In the genomic region with DNA sequence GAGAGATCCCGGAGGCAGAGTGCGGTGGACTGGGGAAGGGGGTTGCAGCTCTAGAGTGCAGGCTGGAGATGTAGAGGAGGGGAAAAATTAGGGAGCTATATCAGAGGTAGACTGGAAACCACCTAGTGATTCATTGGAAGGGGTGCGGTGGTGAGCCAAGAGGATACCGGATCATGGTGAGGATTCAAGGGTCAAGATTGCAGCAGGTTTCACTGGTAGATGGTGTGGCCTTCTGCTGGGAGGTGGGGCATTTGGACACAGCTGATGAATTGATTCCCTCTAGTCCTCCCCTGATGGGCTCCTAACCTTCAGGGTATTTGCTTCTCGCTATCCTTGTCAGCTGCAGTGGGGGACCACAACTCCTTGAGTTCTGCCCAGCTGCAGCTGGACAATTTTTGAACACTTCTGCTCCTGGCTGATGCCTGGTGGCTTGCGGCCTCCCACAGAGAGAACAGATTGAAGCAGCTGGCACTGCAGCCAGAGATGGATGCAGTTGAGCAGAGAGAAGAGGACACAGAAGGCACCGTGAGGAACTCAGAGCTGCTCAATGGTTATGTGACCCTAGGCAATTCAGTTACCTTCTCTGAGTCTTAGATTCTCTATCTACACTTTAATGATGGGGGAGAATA, we compare ENCODE assay signal across 21 cellular contexts.
DNase-seq lines count a peak whose midpoint lies in the region; ATAC-seq and TF ChIP-seq lines count a peak whose summit lies in the region.
"Had no signal": no experiment of that assay in that cellular context is flagged by ENCODE, and none has a peak within 500 bp of the region (broad histone marks: within the 10 kb centered on the region; RNA-seq: fewer than 3 reads in every experiment).

No MANE protein-coding gene starts in this region.

- CTCF ChIA-PET in CD8-positive, alpha-beta memory T cell (lab: Charles Lee): interaction anchor here (1.1 kb wide), 1 partner anchor 27 kb away, joined by 3 read pairs; no protein-coding TSS in a partner anchor

- no peak for DNase-seq in activated naive CD4-positive, alpha-beta T cell treated with anti-CD3 and anti-CD28 coated beads, Interleukin-2, amount 50 U/mL, for 72 hours (ENCODE audit: low spot score in 2 of 2)
- DNase-seq in activated naive CD4-positive, alpha-beta T cell (lab: John Stamatoyannopoulos, UW): no peak
- DNase-seq in NCI-H524 treated with DMSO at 0.1 percent for 48 hours (lab: John Stamatoyannopoulos, UW) (peak; percentile 90), kidney tubule cell (ENCODE audit: low spot score) (peak; percentile 56), HuH-7 (ENCODE audit: low spot score) (no peak), mucosa of descending colon (no peak)
- DNase-seq in stimulated activated effector memory CD8-positive, alpha-beta T cell treated with anti-CD3 and anti-CD28 coated beads, Interleukin-12 subunit alpha, Interleukin-12 subunit beta, amount 100 ng/mL, for 72 hours (ENCODE audit: low spot score in 2 of 2): no peak
- no peak for DNase-seq in CD8-positive, alpha-beta memory T cell
- DNase-seq: activated CD8-positive, alpha-beta memory T cell treated with anti-CD3 and anti-CD28 coated beads, Interleukin-2, amount 10 ng/mL, durations not matched to agents 7 days and 5 days; activated gamma-delta T cell treated with Interleukin-2 at 50 U/mL for 16 hours; cortex of kidney; heart left ventricle; KBM-7; NCI-H146; pancreas; SHP77 had no signal

- no peak for ATAC-seq in activated naive CD4-positive, alpha-beta T cell treated with anti-CD3 and anti-CD28 coated beads, Interleukin-2, amount 50 U/mL, for 72 hours
- ATAC-seq in stimulated activated effector memory CD8-positive, alpha-beta T cell treated with anti-CD3 and anti-CD28 coated beads, Interleukin-12 subunit alpha, Interleukin-12 subunit beta, amount 100 ng/mL, for 72 hours: no peak
- no peak for ATAC-seq in mucosa of descending colon
- ATAC-seq: activated CD4-positive, CD25-positive, alpha-beta regulatory T cell treated with anti-CD3 and anti-CD28 coated beads, Interleukin-2, amount 50 U/mL, for 24 hours; activated CD8-positive, alpha-beta memory T cell treated with anti-CD3 and anti-CD28 coated beads, Interleukin-2, amount 10 ng/mL, durations not matched to agents 7 days and 5 days; esophagus mucosa; heart left ventricle; pancreas; stimulated activated memory B cell treated with anti-CD40 and anti-IgM and Interleukin-4, amounts not matched to agents 10 μg/mL and 1 μg/mL and 100 μg/mL, for 72 hours had no signal

- H3K27me3 Mint-ChIP-seq in CD8-positive, alpha-beta memory T cell: peaks cover 15 to 36% of the 10 kb centered on the region in 2 donors
- H3K27me3 Mint-ChIP-seq: activated CD8-positive, alpha-beta memory T cell treated with anti-CD3 and anti-CD28 coated beads, Interleukin-2, amount 10 ng/mL, durations not matched to agents 7 days and 5 days had no signal

- H3K4me3 Mint-ChIP-seq in stimulated activated effector memory CD8-positive, alpha-beta T cell treated with anti-CD3 and anti-CD28 coated beads, Interleukin-12 subunit alpha, Interleukin-12 subunit beta, amount 100 ng/mL, for 72 hours: no peak overlapping the region
- no peak overlapping the region for H3K4me3 Mint-ChIP-seq in CD8-positive, alpha-beta memory T cell
- H3K4me3 Mint-ChIP-seq: activated CD8-positive, alpha-beta memory T cell treated with anti-CD3 and anti-CD28 coated beads, Interleukin-2, amount 10 ng/mL, durations not matched to agents 7 days and 5 days; stimulated activated memory B cell treated with anti-CD40 and anti-IgM and Interleukin-4, amounts not matched to agents 10 μg/mL and 1 μg/mL and 100 μg/mL, for 72 hours had no signal

- H3K27me3 ChIP-seq in CD8-positive, alpha-beta memory T cell (ENCODE audit: insufficient read depth, low read length, poor library complexity, severe bottlenecking): no peaks in the 10 kb centered on the region
- H3K27me3 ChIP-seq: ascending aorta, heart left ventricle, pancreas had no signal

- H3K36me3 Mint-ChIP-seq in activated naive CD4-positive, alpha-beta T cell treated with anti-CD3 and anti-CD28 coated beads, Interleukin-2, amount 50 U/mL, for 72 hours: peaks cover 0 to 14% of the 10 kb centered on the region in 2 donors
- H3K36me3 Mint-ChIP-seq in stimulated activated effector memory CD8-positive, alpha-beta T cell treated with anti-CD3 and anti-CD28 coated beads, Interleukin-12 subunit alpha, Interleukin-12 subunit beta, amount 100 ng/mL, for 72 hours: no peaks in the 10 kb centered on the region
- H3K36me3 Mint-ChIP-seq in CD8-positive, alpha-beta memory T cell: peaks cover 0 to 5% (median 0%) of the 10 kb centered on the region in 3 donors
- H3K36me3 Mint-ChIP-seq: activated CD8-positive, alpha-beta memory T cell treated with anti-CD3 and anti-CD28 coated beads, Interleukin-2, amount 10 ng/mL, durations not matched to agents 7 days and 5 days; stimulated activated memory B cell treated with anti-CD40 and anti-IgM and Interleukin-4, amounts not matched to agents 10 μg/mL and 1 μg/mL and 100 μg/mL, for 72 hours had no signal

- peaks cover 9% of the 10 kb centered on the region for H3K4me1 Mint-ChIP-seq in stimulated activated effector memory CD8-positive, alpha-beta T cell treated with anti-CD3 and anti-CD28 coated beads, Interleukin-12 subunit alpha, Interleukin-12 subunit beta, amount 100 ng/mL, for 72 hours
- H3K4me1 Mint-ChIP-seq in CD8-positive, alpha-beta memory T cell: peaks cover 0 to 7% (median 0%) of the 10 kb centered on the region in 3 donors

- TF ChIP-seq CTCF in mucosa of descending colon (IDR thresholded peaks at IDR 0.05): no peak

- H3K36me3 ChIP-seq in mucosa of descending colon (ENCODE audit: low read depth): no peaks in the 10 kb centered on the region
- H3K36me3 ChIP-seq in CD8-positive, alpha-beta memory T cell (ENCODE audit: insufficient read depth, low read length): no peaks in the 10 kb centered on the region
- H3K36me3 ChIP-seq: ascending aorta, heart left ventricle, pancreas had no signal

- no peaks in the 10 kb centered on the region for H3K9me3 ChIP-seq in mucosa of descending colon
- no peaks in the 10 kb centered on the region for H3K9me3 ChIP-seq in CD8-positive, alpha-beta memory T cell (ENCODE audit: low read length)
- H3K9me3 ChIP-seq: ascending aorta, heart left ventricle, pancreas had no signal

- H3K4me3 ChIP-seq in mucosa of descending colon: no peak overlapping the region
- H3K4me3 ChIP-seq in CD8-positive, alpha-beta memory T cell (ENCODE audit: low read length): no peak overlapping the region
- H3K4me3 ChIP-seq: ascending aorta, heart left ventricle, pancreas, skin epidermis had no signal

- peaks cover 23% of the 10 kb centered on the region for H3K4me1 ChIP-seq in mucosa of descending colon (ENCODE audit: low read depth)
- peaks cover 4% of the 10 kb centered on the region for H3K4me1 ChIP-seq in CD8-positive, alpha-beta memory T cell (ENCODE audit: insufficient read depth, low read length)

- no peaks in the 10 kb centered on the region for H3K9me3 Mint-ChIP-seq in activated naive CD4-positive, alpha-beta T cell treated with anti-CD3 and anti-CD28 coated beads, Interleukin-2, amount 50 U/mL, for 72 hours
- no peaks in the 10 kb centered on the region for H3K9me3 Mint-ChIP-seq in stimulated activated effector memory CD8-positive, alpha-beta T cell treated with anti-CD3 and anti-CD28 coated beads, Interleukin-12 subunit alpha, Interleukin-12 subunit beta, amount 100 ng/mL, for 72 hours
- peaks cover 0 to 2% (median 0%) of the 10 kb centered on the region in 5 donors for H3K9me3 Mint-ChIP-seq in CD8-positive, alpha-beta memory T cell
- H3K9me3 Mint-ChIP-seq: stimulated activated memory B cell treated with anti-CD40 and anti-IgM and Interleukin-4, amounts not matched to agents 10 μg/mL and 1 μg/mL and 100 μg/mL, for 72 hours had no signal

- peak overlapping the region; percentile 10 to 77 for H3K27ac Mint-ChIP-seq in activated naive CD4-positive, alpha-beta T cell treated with anti-CD3 and anti-CD28 coated beads, Interleukin-2, amount 50 U/mL, for 72 hours
- no peak overlapping the region for H3K27ac Mint-ChIP-seq in stimulated activated effector memory CD8-positive, alpha-beta T cell treated with anti-CD3 and anti-CD28 coated beads, Interleukin-12 subunit alpha, Interleukin-12 subunit beta, amount 100 ng/mL, for 72 hours
- no peak overlapping the region for H3K27ac Mint-ChIP-seq in CD8-positive, alpha-beta memory T cell
- H3K27ac Mint-ChIP-seq: activated CD8-positive, alpha-beta memory T cell treated with anti-CD3 and anti-CD28 coated beads, Interleukin-2, amount 10 ng/mL, durations not matched to agents 7 days and 5 days; stimulated activated memory B cell treated with anti-CD40 and anti-IgM and Interleukin-4, amounts not matched to agents 10 μg/mL and 1 μg/mL and 100 μg/mL, for 72 hours had no signal

- no peak overlapping the region for H3K27ac ChIP-seq in CD8-positive, alpha-beta memory T cell (ENCODE audit: low read depth, low read length)
- H3K27ac ChIP-seq: ascending aorta, pancreas had no signal

- intact Hi-C loops in mucosa of descending colon (cut with DNase I, micrococcal nuclease): loop anchor here in 1 of 2 donors (10.0 kb wide), 1 partner anchor 198 kb away; no protein-coding TSS in a partner anchor

- POLR2A ChIA-PET in CD8-positive, alpha-beta memory T cell (lab: Charles Lee): no interaction called here

Comparison
In these comparisons a context has a peak if more than half of its experiments do, and no peak if none do; other contexts are left out.
1. DNase-seq: peak in NCI-H524 treated with DMSO at 0.1 percent for 48 hours (single experiment) and kidney tubule cell (single experiment); none in activated naive CD4-positive, alpha-beta T cell treated with anti-CD3 and anti-CD28 coated beads, Interleukin-2, amount 50 U/mL, for 72 hours (0 of 2), activated naive CD4-positive, alpha-beta T cell (0 of 4), HuH-7 (single experiment), stimulated activated effector memory CD8-positive, alpha-beta T cell treated with anti-CD3 and anti-CD28 coated beads, Interleukin-12 subunit alpha, Interleukin-12 subunit beta, amount 100 ng/mL, for 72 hours (0 of 2), mucosa of descending colon (0 of 3) and CD8-positive, alpha-beta memory T cell (0 of 5).
2. H3K27ac Mint-ChIP-seq: peak in activated naive CD4-positive, alpha-beta T cell treated with anti-CD3 and anti-CD28 coated beads, Interleukin-2, amount 50 U/mL, for 72 hours (2 of 2); none in stimulated activated effector memory CD8-positive, alpha-beta T cell treated with anti-CD3 and anti-CD28 coated beads, Interleukin-12 subunit alpha, Interleukin-12 subunit beta, amount 100 ng/mL, for 72 hours (single experiment) and CD8-positive, alpha-beta memory T cell (0 of 8).